ENCODE assay signal across 8 cellular contexts in the genomic region with DNA sequence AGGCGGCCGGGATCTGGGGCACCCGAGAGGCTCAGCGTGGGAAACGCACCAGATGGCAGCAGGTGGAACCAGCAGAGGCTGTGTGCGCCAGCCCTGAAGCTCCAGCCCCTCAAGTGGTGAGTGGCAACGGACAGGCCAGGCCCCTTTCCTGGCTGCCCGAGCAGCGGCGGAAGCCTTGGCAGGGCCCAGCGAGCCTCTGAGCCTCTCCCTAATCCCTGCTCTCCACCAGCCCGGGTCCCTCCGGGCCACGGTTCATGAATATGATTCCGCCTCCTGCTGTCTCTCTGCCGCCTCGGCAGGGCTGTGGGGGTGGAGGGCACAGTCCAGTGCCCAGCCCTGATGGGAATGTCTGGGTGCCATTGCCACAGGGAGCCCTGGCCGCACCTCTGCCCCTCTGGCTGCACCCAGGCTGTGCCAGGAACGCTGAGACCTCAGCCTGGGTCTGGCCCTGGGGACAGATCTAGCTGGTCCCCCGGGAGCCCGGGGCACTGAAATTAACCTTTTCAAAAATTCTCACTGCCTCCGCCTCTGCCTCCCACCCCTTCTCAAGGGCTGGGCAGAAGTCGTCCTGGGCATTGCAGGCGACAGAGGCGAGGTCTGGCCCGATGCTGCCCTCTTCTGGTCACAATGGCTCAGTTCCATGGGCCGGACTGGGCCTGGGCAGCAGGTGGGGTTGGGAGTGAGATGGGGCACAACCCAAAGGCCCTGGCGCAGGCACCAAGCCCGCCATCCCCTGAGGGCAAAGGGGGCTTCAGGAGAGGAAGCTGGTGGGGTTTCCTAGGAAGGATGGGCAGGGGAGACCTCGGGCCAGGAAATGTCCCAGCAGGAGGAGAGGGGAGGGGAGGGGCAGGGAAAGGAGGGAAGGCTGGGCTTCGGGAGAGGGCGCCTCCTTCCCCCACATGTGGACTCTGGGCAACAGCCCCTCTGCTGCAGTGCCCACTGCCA.
DNase-seq lines count a peak whose midpoint lies in the region; ATAC-seq and TF ChIP-seq lines count a peak whose summit lies in the region.

No MANE protein-coding gene starts in this region.

- ATAC-seq in HG03108 (IDR thresholded peaks at IDR 0.05; ENCODE audit: unreplicated experiment), result peak; percentile 59
- no peak for ATAC-seq in HG03097 (IDR thresholded peaks at IDR 0.05; ENCODE audit: low FRiP score, unreplicated experiment)

- TF ChIP-seq CTCF in GM12875 (IDR thresholded peaks at IDR 0.05; ENCODE audit: borderline replicate concordance, insufficient read depth, low read depth, low read length), result peak; percentile 87

- H3K4me3 ChIP-seq in GM12875 (ENCODE audit: low read depth, low read length), result no peak overlapping the region

- DNase-seq in NCI-H524 treated with DMSO at 0.1 percent for 48 hours (lab: John Stamatoyannopoulos, UW), result peak; percentile 73
- peak; percentile 78 to 82 for DNase-seq in activated CD4-positive, alpha-beta T cell treated with anti-CD3 and anti-CD28 coated beads, Interleukin-2, amount 50 U/mL, for 48 hours
- peak; percentile 59 for DNase-seq in effector CD4-positive, alpha-beta T cell
- DNase-seq in medulla oblongata (ENCODE audit: extremely low spot score), result peak; percentile 86
- peak; percentile 53 to 62 (median 60) for DNase-seq in stimulated activated CD4-positive, alpha-beta T cell treated with anti-CD3 and anti-CD28 coated beads, TNF-alpha, amount 100 ng/mL, for 48 hours (ENCODE audit: low read depth in 3 of 3)
